In the genomic region with DNA sequence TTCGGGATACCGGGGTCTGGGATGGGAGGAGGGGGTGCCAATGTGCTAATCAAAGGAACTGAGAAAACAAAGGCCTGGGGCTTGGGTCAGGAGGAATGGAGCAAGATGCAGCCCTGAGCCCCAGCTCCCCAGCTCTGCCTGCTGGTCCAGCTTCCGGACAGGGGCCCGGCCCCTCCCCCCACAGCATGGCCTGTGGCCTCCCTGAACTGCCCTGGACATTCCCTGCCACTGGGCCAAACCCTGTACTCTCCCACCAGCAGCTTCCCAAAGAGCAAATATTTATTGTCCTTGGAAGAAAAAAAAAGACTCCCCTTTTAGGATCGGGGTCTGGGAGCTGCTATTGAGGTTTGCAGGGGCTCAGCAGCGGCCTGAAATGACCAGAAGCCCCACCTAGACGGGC, we compare ENCODE assay signal across 18 cellular contexts. TPM values are rescaled to one million over a fixed set of nuclear protein-coding genes. Genes with fewer than 3 reads are reported as not detected.
"Had no signal": no experiment of that assay in that cellular context is flagged by ENCODE, and none has a peak within 500 bp of the region (broad histone marks: within the 10 kb centered on the region; RNA-seq: fewer than 3 reads in every experiment).

No MANE protein-coding gene starts in this region.

- DNase-seq: activated CD4-positive, alpha-beta memory T cell treated with anti-CD3 and anti-CD28 coated beads for 36 hours; activated CD4-positive, alpha-beta T cell treated with anti-CD3 and anti-CD28 coated beads for 48 hours; activated naive CD4-positive, alpha-beta T cell treated with anti-CD3 and anti-CD28 coated beads for 36 hours; activated naive CD8-positive, alpha-beta T cell treated with anti-CD3 and anti-CD28 coated beads, Interleukin-2, amount 10 ng/mL, durations not matched to agents 7 days and 5 days; activated T-cell treated with anti-CD3 and anti-CD28 coated beads, Interleukin-2, amount 50 U/mL, for 48 hours; amniotic stem cell; cerebellar nuclear complex; effector CD4-positive, alpha-beta T cell; retina; stimulated activated CD4-positive, alpha-beta T cell treated with anti-CD3 and anti-CD28 coated beads, Interleukin-1b, Interleukin-23, amount 100 ng/mL, for 48 hours; stomach had no signal

- H3K36me3 ChIP-seq: stomach had no signal

- ATAC-seq: stimulated activated effector memory CD8-positive, alpha-beta T cell treated with anti-CD3 and anti-CD28 coated beads, Interleukin-12 subunit alpha, Interleukin-12 subunit beta, amount 100 ng/mL, for 72 hours had no signal

- H3K4me3 ChIP-seq: SK-N-MC, stomach had no signal

- H3K27me3 ChIP-seq: stomach had no signal

- H3K27ac ChIP-seq: SK-N-MC had no signal

- H3K9me3 ChIP-seq: stomach had no signal

RNA-seq across cellular contexts. Expression of a gene that starts 5.7 kb away (rescaled TPM):
- total RNA-seq: activated CD4-positive, alpha-beta memory T cell treated with anti-CD3 and anti-CD28 coated beads for 36 hours; activated naive CD4-positive, alpha-beta T cell treated with anti-CD3 and anti-CD28 coated beads for 36 hours; activated naive CD8-positive, alpha-beta T cell treated with anti-CD3 and anti-CD28 coated beads, Interleukin-2, amount 10 ng/mL, durations not matched to agents 7 days and 5 days; bronchial epithelial cell; mononuclear cell; neural crest cell; osteoblast; T-helper 2 cell treated with Interferon-gamma antibody and Interleukin-4, amounts not matched to agents 100 ng/mL and 5 ng/mL, for 36 hours had no signal

RNA-seq across cellular contexts. Expression of a gene that starts 8.6 kb away (rescaled TPM):
- total RNA-seq: activated CD4-positive, alpha-beta memory T cell treated with anti-CD3 and anti-CD28 coated beads for 36 hours; activated naive CD4-positive, alpha-beta T cell treated with anti-CD3 and anti-CD28 coated beads for 36 hours; activated naive CD8-positive, alpha-beta T cell treated with anti-CD3 and anti-CD28 coated beads, Interleukin-2, amount 10 ng/mL, durations not matched to agents 7 days and 5 days; bronchial epithelial cell; mononuclear cell; T-helper 2 cell treated with Interferon-gamma antibody and Interleukin-4, amounts not matched to agents 100 ng/mL and 5 ng/mL, for 36 hours had no signal
